In the genomic region with DNA sequence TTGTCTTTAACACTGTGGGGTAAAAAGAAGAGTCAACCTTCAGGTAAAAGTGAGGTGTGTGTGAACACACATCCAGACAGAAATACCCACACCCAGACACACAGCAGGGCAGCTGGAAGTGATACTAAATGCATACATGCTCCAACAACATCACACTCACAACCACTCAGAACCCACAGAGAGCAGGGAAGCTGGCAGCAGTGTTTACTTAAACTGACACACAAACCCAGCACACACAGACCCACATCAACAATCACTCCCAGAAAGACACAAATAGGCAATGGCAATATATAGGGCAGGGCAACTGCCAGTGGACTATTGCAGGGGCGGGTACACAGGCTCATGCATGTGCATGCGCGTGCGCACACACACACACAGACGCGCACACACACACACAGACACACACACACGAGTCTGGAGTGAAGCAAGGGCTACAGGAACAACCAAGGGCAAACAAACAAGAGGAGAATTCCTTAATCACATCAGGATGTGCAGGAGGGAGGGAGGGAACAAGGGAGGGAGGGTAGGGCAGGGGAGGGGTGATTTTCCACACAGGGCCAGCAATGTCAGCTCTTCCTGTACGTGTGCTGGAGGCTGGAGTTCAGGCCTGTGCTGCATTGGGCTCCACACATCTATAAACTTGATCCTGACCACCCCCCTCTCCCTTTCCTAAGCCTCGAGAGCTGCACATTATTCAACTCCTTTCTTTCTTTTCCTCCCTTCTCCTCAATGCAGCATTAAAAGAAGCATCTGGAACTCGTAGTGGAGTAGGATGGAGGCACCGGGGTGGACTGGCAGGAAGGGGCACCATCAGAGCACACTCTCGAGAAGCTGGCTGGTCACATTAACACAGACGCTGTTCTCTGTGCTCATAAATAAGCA, we compare ENCODE assay signal across 9 cellular contexts. TPM values are rescaled to one million over a fixed set of nuclear protein-coding genes. Genes with fewer than 3 reads are reported as not detected.
A peak's percentile ranks its signal among the peaks of the same experiment; 100 is the strongest.
DNase-seq lines count a peak whose midpoint lies in the region; ATAC-seq and TF ChIP-seq lines count a peak whose summit lies in the region.
"Had no signal": no experiment of that assay in that cellular context is flagged by ENCODE, and none has a peak within 500 bp of the region (broad histone marks: within the 10 kb centered on the region; RNA-seq: fewer than 3 reads in every experiment).

No MANE protein-coding gene starts in this region.

- H4K91ac ChIP-seq in neuronal stem cell (ENCODE audit: low read depth, low read length, poor library complexity): no peak overlapping the region

- H3K4me3 ChIP-seq in AG10803 (ENCODE audit: low read length) (no peak overlapping the region), PC-3 (ENCODE audit: low read length) (peak overlapping the region; percentile 10; the same call in 1 of the 2 replicates), neuronal stem cell (ENCODE audit: low read length in 2 of 2) (no peak overlapping the region), endodermal cell (ENCODE audit: low read length) (no peak overlapping the region)

- no peaks in the 10 kb centered on the region for H3K9me3 Mint-ChIP-seq in endodermal cell
- H3K9me3 Mint-ChIP-seq: IgD-negative memory B cell had no signal

- H3K9me3 ChIP-seq in PC-3 (ENCODE audit: low read length) (no peaks in the 10 kb centered on the region), neuronal stem cell (replicated peaks in 1 of 2; ENCODE audit: control insufficient read depth in 2 of 2, insufficient read depth in 1 of 2, low read depth in 1 of 2, low read length in 2 of 2) (no peaks in the 10 kb centered on the region), endodermal cell (ENCODE audit: control insufficient read depth, low read length) (no peaks in the 10 kb centered on the region)

- no peaks in the 10 kb centered on the region for H4K20me1 ChIP-seq in PC-3 (ENCODE audit: low read length)

- no peak overlapping the region for H3K4ac ChIP-seq in neuronal stem cell (ENCODE audit: low read length)

- peaks cover 3% of the 10 kb centered on the region for H3K79me1 ChIP-seq in neuronal stem cell (ENCODE audit: low read depth, low read length)

- no peaks in the 10 kb centered on the region for H3K36me3 ChIP-seq in PC-3 (ENCODE audit: low read depth, low read length)
- peaks cover 18 to 54% of the 10 kb centered on the region in 2 donors for H3K36me3 ChIP-seq in neuronal stem cell (replicated peaks in 1 of 2; ENCODE audit: control insufficient read depth in 2 of 2, insufficient read depth in 2 of 2, low read length in 2 of 2)
- H3K36me3 ChIP-seq in endodermal cell (ENCODE audit: control insufficient read depth, insufficient read depth, low read length): peaks cover 57% of the 10 kb centered on the region

- intact Hi-C loops in PC-3 (cut with micrococcal nuclease): loop anchor here (10.0 kb wide), 1 partner anchor 90 kb away; no protein-coding TSS in a partner anchor

- WGBS in neuronal stem cell (ENCODE audit: extremely low coverage in 2 of 2, insufficient read length in 2 of 2, insufficient replicate concordance in 1 of 2), 2 donors: no CpG with 5 or more reads among the region's 13 CpGs
- WGBS in endodermal cell (ENCODE audit: insufficient coverage in 1 of 2, insufficient read length in 1 of 2), 2 experiments: 91 to 92% methylated on average over 4 to 13 of the region's 13 CpGs

- H3K4me1 Mint-ChIP-seq in endodermal cell: peaks cover 38% of the 10 kb centered on the region

- no peak overlapping the region for H3K4me3 Mint-ChIP-seq in endodermal cell
- H3K4me3 Mint-ChIP-seq: IgD-negative memory B cell had no signal

- DNase-seq in AG10803 (ENCODE audit: low read depth) (peak; percentile 97), PC-3 (peak; percentile 53), fibroblast of gingiva (ENCODE audit: low read depth) (peak; percentile 99), neuronal stem cell (ENCODE audit: low spot score) (no peak), HUDEP-2 (lab: John Stamatoyannopoulos, UW; ENCODE audit: unreplicated experiment in 76 of 76) (no peak), endodermal cell (no peak)

- no TSS peak for BruUV-seq in PC-3 (replicated peaks; lab: Mats Ljungman, UMichigan)

- H3K27ac ChIP-seq in PC-3 (ENCODE audit: low read length) (peak overlapping the region; percentile 94), neuronal stem cell (replicated peaks; ENCODE audit: low read length) (no peak overlapping the region), endodermal cell (ENCODE audit: low read depth, low read length) (no peak overlapping the region)

- no peak overlapping the region for H3K27ac Mint-ChIP-seq in endodermal cell

- H3K9me2 ChIP-seq in PC-3 (replicated peaks; ENCODE audit: low read length): no peaks in the 10 kb centered on the region

- CTCF ChIA-PET in PC-3 (lab: Charles Lee): interaction anchor here (0.6 kb wide), 1 partner anchor 163 kb away, joined by 3 read pairs; no protein-coding TSS in a partner anchor

- H3F3A ChIP-seq in PC-3 (ENCODE audit: low read length, unreplicated experiment): no peaks in the 10 kb centered on the region

- H2AFZ ChIP-seq in PC-3 (ENCODE audit: low read length) (no peak overlapping the region), neuronal stem cell (ENCODE audit: low read length) (no peak overlapping the region)

- H3K4me1 ChIP-seq in PC-3 (ENCODE audit: insufficient read depth, low read length) (peaks cover 47% of the 10 kb centered on the region), neuronal stem cell (ENCODE audit: control insufficient read depth in 2 of 2, insufficient read depth in 1 of 2, low read depth in 1 of 2, low read length in 2 of 2) (peaks cover 0 to 4% of the 10 kb centered on the region in 2 donors), endodermal cell (ENCODE audit: control insufficient read depth, insufficient read depth, low read length) (peaks cover 18% of the 10 kb centered on the region)

- H3K14ac ChIP-seq in neuronal stem cell (ENCODE audit: low read length): no peak overlapping the region

- ATAC-seq in PC-3: peak; percentile 42
- no peak for ATAC-seq in HG03139 (IDR thresholded peaks at IDR 0.05; ENCODE audit: unreplicated experiment)
- ATAC-seq in GM18873 (IDR thresholded peaks at IDR 0.05; ENCODE audit: low FRiP score, unreplicated experiment): no peak

- no peak overlapping the region for H2BK15ac ChIP-seq in neuronal stem cell (ENCODE audit: low read length)

- no peak overlapping the region for H4K8ac ChIP-seq in neuronal stem cell (ENCODE audit: low read depth, low read length)

- peaks cover 40% of the 10 kb centered on the region for H3K36me3 Mint-ChIP-seq in endodermal cell (ENCODE audit: low read depth)

- H2AK5ac ChIP-seq in neuronal stem cell (ENCODE audit: low read depth, low read length): no peak overlapping the region

- H3K23ac ChIP-seq in neuronal stem cell (ENCODE audit: low read depth, low read length, poor library complexity): no peak overlapping the region

- H3K27me3 Mint-ChIP-seq in endodermal cell (ENCODE audit: insufficient read depth): no peaks in the 10 kb centered on the region

- H3K9ac ChIP-seq in PC-3 (ENCODE audit: low read length) (peak overlapping the region; percentile 68), neuronal stem cell (ENCODE audit: low read depth, low read length, poor library complexity) (peak overlapping the region; percentile 40), endodermal cell (ENCODE audit: extremely low read depth, low read length, poor library complexity, severe bottlenecking) (no peak overlapping the region)

- H3K18ac ChIP-seq in neuronal stem cell (ENCODE audit: low read length): no peak overlapping the region

- TF ChIP-seq CTCF in AG10803 (conservative IDR thresholded peaks at IDR 0.05; ENCODE audit: low read length) (no peak), PC-3 (conservative IDR thresholded peaks at IDR 0.05; ENCODE audit: low read depth, low read length) (no peak), endodermal cell (conservative IDR thresholded peaks at IDR 0.05) (no peak)

- no peaks in the 10 kb centered on the region for H3K79me2 ChIP-seq in PC-3 (ENCODE audit: low read length)

- no peak overlapping the region for H2BK12ac ChIP-seq in neuronal stem cell (ENCODE audit: low read length)

- POLR2A ChIA-PET in PC-3 (lab: Charles Lee; ENCODE audit: unreplicated experiment): interaction anchor here (0.6 kb wide), 1 partner anchor 9 kb away, joined by 3 read pairs; no protein-coding TSS in a partner anchor

- H3K4me2 ChIP-seq in PC-3 (ENCODE audit: low read length) (peak overlapping the region; percentile 53), neuronal stem cell (ENCODE audit: insufficient read depth, low read length, poor library complexity, severe bottlenecking) (no peak overlapping the region)

- no peak overlapping the region for H2BK120ac ChIP-seq in neuronal stem cell (ENCODE audit: low read depth, low read length)

- H3K27me3 ChIP-seq in PC-3 (ENCODE audit: low read length) (no peaks in the 10 kb centered on the region), neuronal stem cell (ENCODE audit: control insufficient read depth in 3 of 3, insufficient read depth in 3 of 3, low read depth in 1 of 3, low read length in 3 of 3) (peaks cover 0 to 2% (median 0%) of the 10 kb centered on the region in 3 experiments), endodermal cell (ENCODE audit: control insufficient read depth, insufficient read depth, low read length, poor library complexity, severe bottlenecking) (no peaks in the 10 kb centered on the region)

- H2BK5ac ChIP-seq in neuronal stem cell (ENCODE audit: low read length): no peak overlapping the region

RNA-seq across cellular contexts. Expression of gene HIC1, which starts 30.1 kb away (rescaled TPM):
- total RNA-seq in PC-3 (2014; rRNA removed) (2.0 and 4.4 TPM in 2 replicates), endodermal cell (under 1 TPM; 0.13 to 0.57 TPM)
- polyA plus RNA-seq in neuronal stem cell (2013, experiment 1 of 2): 0.08 TPM
- 0.04 TPM for polyA plus RNA-seq in neuronal stem cell (2013, experiment 2 of 2)
- 0.64 TPM for polyA plus RNA-seq in endodermal cell (2013, experiment 1 of 2)
- 0.21 TPM for polyA plus RNA-seq in endodermal cell (2013, experiment 2 of 2)

RNA-seq across cellular contexts. Expression of gene OVCA2, which starts 43.2 kb away (rescaled TPM):
- total RNA-seq in PC-3 (2014; rRNA removed): 45.7 and 58.6 TPM in 2 replicates
- polyA plus RNA-seq in neuronal stem cell (2013, experiment 1 of 2): 13.9 TPM
- polyA plus RNA-seq in neuronal stem cell (2013, experiment 2 of 2): 14.2 TPM
- 10 to 100 TPM; 19.8 to 27.5 TPM for total RNA-seq in endodermal cell
- polyA plus RNA-seq in endodermal cell (2013, experiment 1 of 2): 24.3 TPM
- 24.8 TPM for polyA plus RNA-seq in endodermal cell (2013, experiment 2 of 2)

RNA-seq across cellular contexts. Expression of gene DPH1, which starts 55.1 kb away (rescaled TPM):
- total RNA-seq in PC-3 (2014; rRNA removed) (47.9 and 57.4 TPM in 2 replicates), endodermal cell (10 to 100 TPM; 31.1 to 48.3 TPM)
- polyA plus RNA-seq in neuronal stem cell (2013, experiment 1 of 2): 19.6 TPM
- 18.0 TPM for polyA plus RNA-seq in neuronal stem cell (2013, experiment 2 of 2)
- 34.4 TPM for polyA plus RNA-seq in endodermal cell (2013, experiment 1 of 2)
- 26.5 TPM for polyA plus RNA-seq in endodermal cell (2013, experiment 2 of 2)

RNA-seq across cellular contexts. Expression of gene RTN4RL1, which starts 59.9 kb away (rescaled TPM):
- total RNA-seq in PC-3 (2014; rRNA removed) (6.9 and 7.9 TPM in 2 replicates), endodermal cell (10 to 100 TPM; 18.2 to 19.6 TPM)
- polyA plus RNA-seq in neuronal stem cell (2013, experiment 1 of 2): 4.0 TPM
- 3.9 TPM for polyA plus RNA-seq in neuronal stem cell (2013, experiment 2 of 2)
- polyA plus RNA-seq in endodermal cell (2013, experiment 1 of 2): 5.4 TPM
- 7.7 TPM for polyA plus RNA-seq in endodermal cell (2013, experiment 2 of 2)

Comparison
In these comparisons a context has a peak if more than half of its experiments do, and no peak if none do; other contexts are left out.
1. DNase-seq: peak in AG10803 (single experiment), PC-3 (single experiment) and fibroblast of gingiva (single experiment); none in neuronal stem cell (single experiment), HUDEP-2 (0 of 76) and endodermal cell (single experiment).